In the genomic region with DNA sequence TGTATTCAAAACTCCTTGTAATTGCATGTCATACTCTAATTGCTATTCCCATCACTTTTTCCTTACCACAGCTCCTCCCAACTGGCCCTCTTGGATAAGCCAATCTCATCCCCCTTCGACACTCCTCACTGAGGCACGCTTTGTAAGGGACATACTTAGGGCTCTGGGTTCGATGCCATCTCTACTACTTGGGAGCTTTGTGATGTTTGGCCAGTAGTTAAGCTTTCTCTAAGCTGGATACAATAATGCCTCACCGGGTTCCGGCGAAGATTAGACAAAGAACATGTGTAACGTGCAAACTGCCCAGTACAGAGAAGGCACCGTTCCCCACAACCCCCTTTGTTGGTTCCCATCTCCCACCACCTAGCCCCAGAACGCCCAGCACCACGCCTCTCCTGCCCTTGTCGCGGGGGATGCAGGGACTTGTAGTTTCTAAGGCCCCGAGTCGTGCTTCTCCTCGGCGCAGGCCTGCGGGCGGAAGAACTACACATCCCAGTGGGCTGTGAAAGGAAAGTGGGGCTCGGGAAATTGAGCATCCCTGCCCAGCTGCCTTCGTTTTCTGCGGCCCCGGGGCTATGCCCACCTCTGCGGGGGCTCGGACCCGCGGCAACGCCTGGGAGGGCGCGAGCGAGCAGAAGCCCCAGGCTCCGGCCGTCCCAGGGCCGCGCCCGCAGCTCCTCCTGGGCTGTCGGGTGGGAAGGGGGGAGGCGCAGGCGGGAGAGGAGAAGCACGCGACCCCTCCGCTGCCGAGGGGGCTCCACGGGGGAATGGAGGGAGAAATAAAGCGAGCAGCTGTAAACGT, we compare ENCODE assay signal across 8 cellular contexts. TPM values are rescaled to one million over a fixed set of nuclear protein-coding genes. Genes with fewer than 3 reads are reported as not detected.
DNase-seq lines count a peak whose midpoint lies in the region; ATAC-seq and TF ChIP-seq lines count a peak whose summit lies in the region.

No MANE protein-coding gene starts in this region.

- peaks cover 27% of the 10 kb centered on the region for H3K27me3 Mint-ChIP-seq in nephron progenitor cell (ENCODE audit: low read depth, poor library complexity)

- H3K4me3 Mint-ChIP-seq in nephron progenitor cell: peak overlapping the region; percentile 80

- no peaks in the 10 kb centered on the region for H3K36me3 ChIP-seq in MG63

- H3K4me1 Mint-ChIP-seq in nephron progenitor cell: peaks cover 24% of the 10 kb centered on the region

- H3K4me3 ChIP-seq in MG63: peak overlapping the region; percentile 93

- H3K9me3 Mint-ChIP-seq in nephron progenitor cell: no peaks in the 10 kb centered on the region

- in situ Hi-C loops in G401 (cut with HindIII; ENCODE audit: low sequenced_read_pairs): loop anchor here (5.0 kb wide), 1 partner anchor 43 kb away; no protein-coding TSS in a partner anchor

- peak overlapping the region; percentile 14 for H3K27ac Mint-ChIP-seq in nephron progenitor cell

- DNase-seq in G401 (ENCODE audit: low spot score) (peak; percentile 95), HCEC 1CT (peak; percentile 90), MG63 (peak; percentile 93), fibroblast of the conjunctiva (ENCODE audit: low read depth) (peak; percentile 76), nephron progenitor cell (peak; percentile 87)
- DNase-seq in activated effector memory CD4-positive, alpha-beta T cell treated with Interleukin-2 at 50 U/mL for 16 hours: peak; percentile 82
- DNase-seq in stimulated activated naive CD8-positive, alpha-beta T cell treated with anti-CD3 and anti-CD28 coated beads, Interleukin-15, Interleukin-2, amounts not matched to agents 100 U/mL and 50 U/mL, for 24 hours: peak; percentile 89

- no peaks in the 10 kb centered on the region for H3K27me3 ChIP-seq in MG63

- H3K36me3 Mint-ChIP-seq in nephron progenitor cell (ENCODE audit: low read depth): no peaks in the 10 kb centered on the region

- peak; percentile 86 for ATAC-seq in stimulated activated naive CD8-positive, alpha-beta T cell treated with anti-CD3 and anti-CD28 coated beads, Interleukin-15, Interleukin-2, amounts not matched to agents 100 U/mL and 50 U/mL, for 24 hours

- TF ChIP-seq CTCF in nephron progenitor cell (IDR thresholded peaks at IDR 0.05): no peak

- peak; percentile 64 for TF ChIP-seq POLR2A in Raji (IDR thresholded peaks at IDR 0.05; ENCODE audit: insufficient read depth, low read depth, low read length)

- H3K9me3 ChIP-seq in MG63: no peaks in the 10 kb centered on the region

RNA-seq across cellular contexts. Expression of gene ZDHHC14, which starts 1.1 kb away (rescaled TPM):
- 3.8 and 5.6 TPM in 2 replicates for total RNA-seq in G401 (2014; rRNA removed; shearing (Covaris generic))
- 1.6 and 4.4 TPM in 2 replicates for total RNA-seq in MG63 (2014; rRNA removed; shearing (Covaris generic); ENCODE audit: low replicate concordance)

RNA-seq across cellular contexts. Expression of gene TMEM242, which starts 56.5 kb away (rescaled TPM):
- 4.0 and 5.5 TPM in 2 replicates for total RNA-seq in G401 (2014; rRNA removed; shearing (Covaris generic))
- total RNA-seq in MG63 (2014; rRNA removed; shearing (Covaris generic); ENCODE audit: low replicate concordance): 6.0 and 6.8 TPM in 2 replicates

Comparison
In these comparisons a context has a peak if more than half of its experiments do, and no peak if none do; other contexts are left out.
1. Peak in every context shown above with its lines: DNase-seq, ATAC-seq and H3K4me3 ChIP-seq.